Comparison of ENCODE assay signal across 1 cellular context in the genomic region with DNA sequence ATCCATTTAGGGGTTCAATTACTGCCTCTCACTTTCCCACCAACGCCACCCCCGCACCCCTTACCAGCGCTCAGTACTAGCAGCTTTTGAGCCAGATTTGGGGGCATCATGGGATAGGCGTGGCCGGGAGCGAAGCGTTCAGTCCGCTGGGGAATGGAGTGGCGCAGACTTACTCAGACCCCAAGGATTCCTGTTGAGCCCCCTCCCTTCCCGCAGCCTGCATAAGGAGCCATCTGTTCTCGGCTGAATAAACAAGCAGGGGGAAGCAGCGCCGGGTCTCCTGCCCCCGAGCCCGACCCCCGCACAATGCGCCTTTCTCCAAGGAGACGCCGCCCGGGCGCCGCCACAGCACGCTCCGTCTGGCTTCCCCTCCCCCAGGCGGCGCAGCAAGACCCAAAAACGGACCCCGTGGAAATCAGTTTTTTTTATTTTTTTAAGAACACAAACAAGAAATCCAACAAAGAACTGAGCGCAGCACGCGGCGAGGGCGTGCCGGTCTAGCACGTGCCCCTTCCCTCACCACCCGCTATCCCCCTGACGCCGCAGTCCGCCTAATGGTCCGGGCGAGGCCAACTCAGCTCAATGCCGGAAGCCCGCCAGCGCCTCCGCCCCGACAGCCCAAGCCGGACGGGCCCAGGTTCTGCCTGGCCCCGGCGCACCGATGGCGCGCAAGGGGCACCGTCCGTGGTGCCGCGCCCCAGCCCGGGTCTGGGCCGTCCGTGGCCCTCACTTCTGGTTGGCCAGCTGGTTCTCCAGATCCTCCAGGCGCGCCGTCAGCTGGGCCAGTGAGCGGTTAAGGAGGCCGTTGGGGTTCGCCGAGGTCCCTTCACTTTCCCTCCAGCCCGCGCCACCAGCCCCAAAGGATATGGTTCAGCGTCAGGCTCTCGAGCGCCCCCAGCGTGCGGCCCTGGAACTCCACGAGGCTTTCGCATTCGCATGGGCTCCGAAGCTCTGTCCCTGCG.
A peak's percentile ranks its signal among the peaks of the same experiment; 100 is the strongest.
TF ChIP-seq lines count a peak whose summit lies in the region.

No MANE protein-coding gene starts in this region.

TF ChIP-seq in K562, 482 proteins besides CTCF, POLR2A, EP300 and RAD21 (continued from another document and continues in another):
- TF ChIP-seq ZNF124 (CRISPR knock-in tag; IDR thresholded peaks at IDR 0.05) (no peak), POLR2G (IDR thresholded peaks at IDR 0.05; ENCODE audit: low read depth, low read length) (peak; percentile 76), CREM (IDR thresholded peaks at IDR 0.05; ENCODE audit: low read depth) (peak; percentile 59), PCBP1 (IDR thresholded peaks at IDR 0.05; ENCODE audit: low read depth, low read length, poor library complexity, severe bottlenecking) (peak; percentile 35), ZNF75A (CRISPR knock-in tag; IDR thresholded peaks at IDR 0.05) (no peak), ZNF436 (CRISPR knock-in tag; IDR thresholded peaks at IDR 0.05) (no peak), CHD4 (IDR thresholded peaks at IDR 0.05; ENCODE audit: insufficient read depth, insufficient replicate concordance, low read depth, low read length, poor library complexity, severe bottlenecking) (no peak), SMAD4 (CRISPR knock-in tag; conservative IDR thresholded peaks at IDR 0.05) (peak; percentile 62), ZNF253 (CRISPR knock-in tag; conservative IDR thresholded peaks at IDR 0.05) (no peak), ZC3H4 (CRISPR knock-in tag; IDR thresholded peaks at IDR 0.05; ENCODE audit: borderline replicate concordance) (no peak), TARDBP (IDR thresholded peaks at IDR 0.05) (no peak), ZNF408 (CRISPR knock-in tag; IDR thresholded peaks at IDR 0.05; ENCODE audit: low read depth) (no peak), MIER1 (IDR thresholded peaks at IDR 0.05; ENCODE audit: low read depth) (no peak), MTA3 (IDR thresholded peaks at IDR 0.05; ENCODE audit: borderline replicate concordance) (peak; percentile 80; the same call in 1 of the 2 replicates), ZNF586 (CRISPR knock-in tag; conservative IDR thresholded peaks at IDR 0.05) (no peak), GABPB2 (CRISPR knock-in tag; conservative IDR thresholded peaks at IDR 0.05) (no peak), ZNF584 (CRISPR knock-in tag; IDR thresholded peaks at IDR 0.05; ENCODE audit: low read depth) (no peak), TAL1 (IDR thresholded peaks at IDR 0.05) (no peak)
- TF ChIP-seq, protein P1, sequence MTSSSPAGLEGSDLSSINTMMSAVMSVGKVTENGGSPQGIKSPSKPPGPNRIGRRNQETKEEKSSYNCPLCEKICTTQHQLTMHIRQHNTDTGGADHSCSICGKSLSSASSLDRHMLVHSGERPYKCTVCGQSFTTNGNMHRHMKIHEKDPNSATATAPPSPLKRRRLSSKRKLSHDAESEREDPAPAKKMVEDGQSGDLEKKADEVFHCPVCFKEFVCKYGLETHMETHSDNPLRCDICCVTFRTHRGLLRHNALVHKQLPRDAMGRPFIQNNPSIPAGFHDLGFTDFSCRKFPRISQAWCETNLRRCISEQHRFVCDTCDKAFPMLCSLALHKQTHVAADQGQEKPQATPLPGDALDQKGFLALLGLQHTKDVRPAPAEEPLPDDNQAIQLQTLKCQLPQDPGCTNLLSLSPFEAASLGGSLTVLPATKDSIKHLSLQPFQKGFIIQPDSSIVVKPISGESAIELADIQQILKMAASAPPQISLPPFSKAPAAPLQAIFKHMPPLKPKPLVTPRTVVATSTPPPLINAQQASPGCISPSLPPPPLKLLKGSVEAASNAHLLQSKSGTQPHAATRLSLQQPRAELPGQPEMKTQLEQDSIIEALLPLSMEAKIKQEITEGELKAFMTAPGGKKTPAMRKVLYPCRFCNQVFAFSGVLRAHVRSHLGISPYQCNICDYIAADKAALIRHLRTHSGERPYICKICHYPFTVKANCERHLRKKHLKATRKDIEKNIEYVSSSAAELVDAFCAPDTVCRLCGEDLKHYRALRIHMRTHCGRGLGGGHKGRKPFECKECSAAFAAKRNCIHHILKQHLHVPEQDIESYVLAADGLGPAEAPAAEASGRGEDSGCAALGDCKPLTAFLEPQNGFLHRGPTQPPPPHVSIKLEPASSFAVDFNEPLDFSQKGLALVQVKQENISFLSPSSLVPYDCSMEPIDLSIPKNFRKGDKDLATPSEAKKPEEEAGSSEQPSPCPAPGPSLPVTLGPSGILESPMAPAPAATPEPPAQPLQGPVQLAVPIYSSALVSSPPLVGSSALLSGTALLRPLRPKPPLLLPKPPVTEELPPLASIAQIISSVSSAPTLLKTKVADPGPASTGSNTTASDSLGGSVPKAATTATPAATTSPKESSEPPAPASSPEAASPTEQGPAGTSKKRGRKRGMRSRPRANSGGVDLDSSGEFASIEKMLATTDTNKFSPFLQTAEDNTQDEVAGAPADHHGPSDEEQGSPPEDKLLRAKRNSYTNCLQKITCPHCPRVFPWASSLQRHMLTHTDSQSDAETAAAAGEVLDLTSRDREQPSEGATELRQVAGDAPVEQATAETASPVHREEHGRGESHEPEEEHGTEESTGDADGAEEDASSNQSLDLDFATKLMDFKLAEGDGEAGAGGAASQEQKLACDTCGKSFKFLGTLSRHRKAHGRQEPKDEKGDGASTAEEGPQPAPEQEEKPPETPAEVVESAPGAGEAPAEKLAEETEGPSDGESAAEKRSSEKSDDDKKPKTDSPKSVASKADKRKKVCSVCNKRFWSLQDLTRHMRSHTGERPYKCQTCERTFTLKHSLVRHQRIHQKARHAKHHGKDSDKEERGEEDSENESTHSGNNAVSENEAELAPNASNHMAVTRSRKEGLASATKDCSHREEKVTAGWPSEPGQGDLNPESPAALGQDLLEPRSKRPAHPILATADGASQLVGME (CRISPR knock-in tag; IDR thresholded peaks at IDR 0.05), result 0 out of 2 replicates have a peak, but pooled peaks have one; percentile 19
- TF ChIP-seq, protein P2, sequence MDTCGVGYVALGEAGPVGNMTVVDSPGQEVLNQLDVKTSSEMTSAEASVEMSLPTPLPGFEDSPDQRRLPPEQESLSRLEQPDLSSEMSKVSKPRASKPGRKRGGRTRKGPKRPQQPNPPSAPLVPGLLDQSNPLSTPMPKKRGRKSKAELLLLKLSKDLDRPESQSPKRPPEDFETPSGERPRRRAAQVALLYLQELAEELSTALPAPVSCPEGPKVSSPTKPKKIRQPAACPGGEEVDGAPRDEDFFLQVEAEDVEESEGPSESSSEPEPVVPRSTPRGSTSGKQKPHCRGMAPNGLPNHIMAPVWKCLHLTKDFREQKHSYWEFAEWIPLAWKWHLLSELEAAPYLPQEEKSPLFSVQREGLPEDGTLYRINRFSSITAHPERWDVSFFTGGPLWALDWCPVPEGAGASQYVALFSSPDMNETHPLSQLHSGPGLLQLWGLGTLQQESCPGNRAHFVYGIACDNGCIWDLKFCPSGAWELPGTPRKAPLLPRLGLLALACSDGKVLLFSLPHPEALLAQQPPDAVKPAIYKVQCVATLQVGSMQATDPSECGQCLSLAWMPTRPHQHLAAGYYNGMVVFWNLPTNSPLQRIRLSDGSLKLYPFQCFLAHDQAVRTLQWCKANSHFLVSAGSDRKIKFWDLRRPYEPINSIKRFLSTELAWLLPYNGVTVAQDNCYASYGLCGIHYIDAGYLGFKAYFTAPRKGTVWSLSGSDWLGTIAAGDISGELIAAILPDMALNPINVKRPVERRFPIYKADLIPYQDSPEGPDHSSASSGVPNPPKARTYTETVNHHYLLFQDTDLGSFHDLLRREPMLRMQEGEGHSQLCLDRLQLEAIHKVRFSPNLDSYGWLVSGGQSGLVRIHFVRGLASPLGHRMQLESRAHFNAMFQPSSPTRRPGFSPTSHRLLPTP (IDR thresholded peaks at IDR 0.05; ENCODE audit: borderline replicate concordance, extremely low read depth, insufficient read length), result no peak
- TF ChIP-seq, protein P3, sequence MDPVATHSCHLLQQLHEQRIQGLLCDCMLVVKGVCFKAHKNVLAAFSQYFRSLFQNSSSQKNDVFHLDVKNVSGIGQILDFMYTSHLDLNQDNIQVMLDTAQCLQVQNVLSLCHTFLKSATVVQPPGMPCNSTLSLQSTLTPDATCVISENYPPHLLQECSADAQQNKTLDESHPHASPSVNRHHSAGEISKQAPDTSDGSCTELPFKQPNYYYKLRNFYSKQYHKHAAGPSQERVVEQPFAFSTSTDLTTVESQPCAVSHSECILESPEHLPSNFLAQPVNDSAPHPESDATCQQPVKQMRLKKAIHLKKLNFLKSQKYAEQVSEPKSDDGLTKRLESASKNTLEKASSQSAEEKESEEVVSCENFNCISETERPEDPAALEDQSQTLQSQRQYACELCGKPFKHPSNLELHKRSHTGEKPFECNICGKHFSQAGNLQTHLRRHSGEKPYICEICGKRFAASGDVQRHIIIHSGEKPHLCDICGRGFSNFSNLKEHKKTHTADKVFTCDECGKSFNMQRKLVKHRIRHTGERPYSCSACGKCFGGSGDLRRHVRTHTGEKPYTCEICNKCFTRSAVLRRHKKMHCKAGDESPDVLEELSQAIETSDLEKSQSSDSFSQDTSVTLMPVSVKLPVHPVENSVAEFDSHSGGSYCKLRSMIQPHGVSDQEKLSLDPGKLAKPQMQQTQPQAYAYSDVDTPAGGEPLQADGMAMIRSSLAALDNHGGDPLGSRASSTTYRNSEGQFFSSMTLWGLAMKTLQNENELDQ (CRISPR knock-in tag; IDR thresholded peaks at IDR 0.05; ENCODE audit: borderline replicate concordance), result no peak
- TF ChIP-seq, protein P4, sequence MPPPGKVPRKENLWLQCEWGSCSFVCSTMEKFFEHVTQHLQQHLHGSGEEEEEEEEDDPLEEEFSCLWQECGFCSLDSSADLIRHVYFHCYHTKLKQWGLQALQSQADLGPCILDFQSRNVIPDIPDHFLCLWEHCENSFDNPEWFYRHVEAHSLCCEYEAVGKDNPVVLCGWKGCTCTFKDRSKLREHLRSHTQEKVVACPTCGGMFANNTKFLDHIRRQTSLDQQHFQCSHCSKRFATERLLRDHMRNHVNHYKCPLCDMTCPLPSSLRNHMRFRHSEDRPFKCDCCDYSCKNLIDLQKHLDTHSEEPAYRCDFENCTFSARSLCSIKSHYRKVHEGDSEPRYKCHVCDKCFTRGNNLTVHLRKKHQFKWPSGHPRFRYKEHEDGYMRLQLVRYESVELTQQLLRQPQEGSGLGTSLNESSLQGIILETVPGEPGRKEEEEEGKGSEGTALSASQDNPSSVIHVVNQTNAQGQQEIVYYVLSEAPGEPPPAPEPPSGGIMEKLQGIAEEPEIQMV (tag; conservative IDR thresholded peaks at IDR 0.05; ENCODE audit: low read depth), result peak; percentile 74
- TF ChIP-seq, protein P5, sequence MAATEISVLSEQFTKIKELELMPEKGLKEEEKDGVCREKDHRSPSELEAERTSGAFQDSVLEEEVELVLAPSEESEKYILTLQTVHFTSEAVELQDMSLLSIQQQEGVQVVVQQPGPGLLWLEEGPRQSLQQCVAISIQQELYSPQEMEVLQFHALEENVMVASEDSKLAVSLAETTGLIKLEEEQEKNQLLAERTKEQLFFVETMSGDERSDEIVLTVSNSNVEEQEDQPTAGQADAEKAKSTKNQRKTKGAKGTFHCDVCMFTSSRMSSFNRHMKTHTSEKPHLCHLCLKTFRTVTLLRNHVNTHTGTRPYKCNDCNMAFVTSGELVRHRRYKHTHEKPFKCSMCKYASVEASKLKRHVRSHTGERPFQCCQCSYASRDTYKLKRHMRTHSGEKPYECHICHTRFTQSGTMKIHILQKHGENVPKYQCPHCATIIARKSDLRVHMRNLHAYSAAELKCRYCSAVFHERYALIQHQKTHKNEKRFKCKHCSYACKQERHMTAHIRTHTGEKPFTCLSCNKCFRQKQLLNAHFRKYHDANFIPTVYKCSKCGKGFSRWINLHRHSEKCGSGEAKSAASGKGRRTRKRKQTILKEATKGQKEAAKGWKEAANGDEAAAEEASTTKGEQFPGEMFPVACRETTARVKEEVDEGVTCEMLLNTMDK (IDR thresholded peaks at IDR 0.05; ENCODE audit: borderline replicate concordance, insufficient read depth, low read depth, low read length, poor library complexity, severe bottlenecking), result peak; percentile 53
- TF ChIP-seq, protein P6, sequence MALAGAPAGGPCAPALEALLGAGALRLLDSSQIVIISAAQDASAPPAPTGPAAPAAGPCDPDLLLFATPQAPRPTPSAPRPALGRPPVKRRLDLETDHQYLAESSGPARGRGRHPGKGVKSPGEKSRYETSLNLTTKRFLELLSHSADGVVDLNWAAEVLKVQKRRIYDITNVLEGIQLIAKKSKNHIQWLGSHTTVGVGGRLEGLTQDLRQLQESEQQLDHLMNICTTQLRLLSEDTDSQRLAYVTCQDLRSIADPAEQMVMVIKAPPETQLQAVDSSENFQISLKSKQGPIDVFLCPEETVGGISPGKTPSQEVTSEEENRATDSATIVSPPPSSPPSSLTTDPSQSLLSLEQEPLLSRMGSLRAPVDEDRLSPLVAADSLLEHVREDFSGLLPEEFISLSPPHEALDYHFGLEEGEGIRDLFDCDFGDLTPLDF (CRISPR knock-in tag; IDR thresholded peaks at IDR 0.05), result no peak
- TF ChIP-seq, protein P7, sequence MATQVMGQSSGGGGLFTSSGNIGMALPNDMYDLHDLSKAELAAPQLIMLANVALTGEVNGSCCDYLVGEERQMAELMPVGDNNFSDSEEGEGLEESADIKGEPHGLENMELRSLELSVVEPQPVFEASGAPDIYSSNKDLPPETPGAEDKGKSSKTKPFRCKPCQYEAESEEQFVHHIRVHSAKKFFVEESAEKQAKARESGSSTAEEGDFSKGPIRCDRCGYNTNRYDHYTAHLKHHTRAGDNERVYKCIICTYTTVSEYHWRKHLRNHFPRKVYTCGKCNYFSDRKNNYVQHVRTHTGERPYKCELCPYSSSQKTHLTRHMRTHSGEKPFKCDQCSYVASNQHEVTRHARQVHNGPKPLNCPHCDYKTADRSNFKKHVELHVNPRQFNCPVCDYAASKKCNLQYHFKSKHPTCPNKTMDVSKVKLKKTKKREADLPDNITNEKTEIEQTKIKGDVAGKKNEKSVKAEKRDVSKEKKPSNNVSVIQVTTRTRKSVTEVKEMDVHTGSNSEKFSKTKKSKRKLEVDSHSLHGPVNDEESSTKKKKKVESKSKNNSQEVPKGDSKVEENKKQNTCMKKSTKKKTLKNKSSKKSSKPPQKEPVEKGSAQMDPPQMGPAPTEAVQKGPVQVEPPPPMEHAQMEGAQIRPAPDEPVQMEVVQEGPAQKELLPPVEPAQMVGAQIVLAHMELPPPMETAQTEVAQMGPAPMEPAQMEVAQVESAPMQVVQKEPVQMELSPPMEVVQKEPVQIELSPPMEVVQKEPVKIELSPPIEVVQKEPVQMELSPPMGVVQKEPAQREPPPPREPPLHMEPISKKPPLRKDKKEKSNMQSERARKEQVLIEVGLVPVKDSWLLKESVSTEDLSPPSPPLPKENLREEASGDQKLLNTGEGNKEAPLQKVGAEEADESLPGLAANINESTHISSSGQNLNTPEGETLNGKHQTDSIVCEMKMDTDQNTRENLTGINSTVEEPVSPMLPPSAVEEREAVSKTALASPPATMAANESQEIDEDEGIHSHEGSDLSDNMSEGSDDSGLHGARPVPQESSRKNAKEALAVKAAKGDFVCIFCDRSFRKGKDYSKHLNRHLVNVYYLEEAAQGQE (CRISPR knock-in tag; IDR thresholded peaks at IDR 0.05; ENCODE audit: low read depth), result no peak
- TF ChIP-seq, protein P8, sequence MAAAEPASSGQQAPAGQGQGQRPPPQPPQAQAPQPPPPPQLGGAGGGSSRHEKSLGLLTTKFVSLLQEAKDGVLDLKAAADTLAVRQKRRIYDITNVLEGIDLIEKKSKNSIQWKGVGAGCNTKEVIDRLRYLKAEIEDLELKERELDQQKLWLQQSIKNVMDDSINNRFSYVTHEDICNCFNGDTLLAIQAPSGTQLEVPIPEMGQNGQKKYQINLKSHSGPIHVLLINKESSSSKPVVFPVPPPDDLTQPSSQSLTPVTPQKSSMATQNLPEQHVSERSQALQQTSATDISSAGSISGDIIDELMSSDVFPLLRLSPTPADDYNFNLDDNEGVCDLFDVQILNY (CRISPR knock-in tag; IDR thresholded peaks at IDR 0.05), result no peak
